8 cellular contexts compared by ENCODE assay signal in the genomic region with DNA sequence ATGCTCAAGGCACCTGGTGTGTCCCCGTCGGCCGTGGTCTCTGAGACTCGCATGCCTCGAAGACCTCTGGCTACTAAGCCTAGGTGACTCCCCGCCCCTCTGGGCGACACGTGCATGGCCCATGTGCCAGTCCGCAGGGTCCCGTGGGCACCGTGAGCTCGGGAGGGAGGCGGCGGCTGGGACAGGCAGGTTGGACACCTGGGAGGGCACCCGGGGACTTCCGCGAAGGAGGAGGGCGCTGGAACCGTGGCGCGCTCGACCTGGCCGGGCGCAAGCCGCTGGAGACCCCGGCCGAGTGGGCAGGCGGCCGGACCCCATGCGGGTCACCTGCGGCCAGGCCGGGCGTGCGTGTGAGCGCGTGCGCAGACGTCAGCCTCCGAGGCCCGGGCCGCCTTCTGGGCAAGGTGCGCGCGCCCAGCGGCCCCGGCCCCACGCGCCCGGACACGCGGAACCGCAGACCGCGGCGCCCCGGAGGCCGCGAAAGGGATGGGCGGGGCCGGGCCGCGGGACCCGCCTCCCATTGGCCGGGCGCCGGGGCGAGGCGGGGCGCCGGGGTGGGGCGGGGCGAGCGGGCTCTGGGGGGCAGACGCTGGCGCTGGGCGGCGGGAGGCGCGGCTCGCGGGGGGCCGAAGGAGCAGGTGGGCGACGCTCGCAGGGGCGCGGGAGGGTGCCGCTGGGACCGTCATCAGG. TPM values are rescaled to one million over a fixed set of nuclear protein-coding genes. Genes with fewer than 3 reads are reported as not detected.
DNase-seq lines count a peak whose midpoint lies in the region; ATAC-seq and TF ChIP-seq lines count a peak whose summit lies in the region.

No MANE protein-coding gene starts in this region.

- H2AFZ ChIP-seq in PC-3 (ENCODE audit: low read length) (peak overlapping the region; percentile 84), neuronal stem cell (ENCODE audit: low read length) (peak overlapping the region; percentile 94)

- H2BK120ac ChIP-seq in neuronal stem cell (ENCODE audit: low read depth, low read length): no peak overlapping the region

- H3K9me2 ChIP-seq in PC-3 (replicated peaks; ENCODE audit: low read length): no peaks in the 10 kb centered on the region

- H3K27ac ChIP-seq in AG04450 (ENCODE audit: low read depth, low read length) (no peak overlapping the region), PC-3 (ENCODE audit: low read length) (no peak overlapping the region), neuronal stem cell (replicated peaks; ENCODE audit: low read length) (no peak overlapping the region), substantia nigra (ENCODE audit: low read depth, low read length, poor library complexity, severe bottlenecking) (peak overlapping the region; percentile 63)

- H3K9ac ChIP-seq in PC-3 (ENCODE audit: low read length) (no peak overlapping the region), neuronal stem cell (ENCODE audit: low read depth, low read length, poor library complexity) (peak overlapping the region; percentile 74)

- no peak overlapping the region for H2AK5ac ChIP-seq in neuronal stem cell (ENCODE audit: low read depth, low read length)

- POLR2A ChIA-PET in AG04450 (lab: Yijun Ruan, JAX) (no interaction called here), PC-3 (lab: Charles Lee; ENCODE audit: unreplicated experiment) (no interaction called here)

- BruUV-seq in PC-3 (replicated peaks; lab: Mats Ljungman, UMichigan): no TSS peak

- CTCF ChIA-PET in AG04450 (lab: Charles Lee): no interaction called here
- CTCF ChIA-PET in PC-3 (lab: Charles Lee): no interaction called here

- H4K91ac ChIP-seq in neuronal stem cell (ENCODE audit: low read depth, low read length, poor library complexity): no peak overlapping the region

- H3K23ac ChIP-seq in neuronal stem cell (ENCODE audit: low read depth, low read length, poor library complexity): peak overlapping the region; percentile 70

- H3F3A ChIP-seq in PC-3 (ENCODE audit: low read length, unreplicated experiment): no peaks in the 10 kb centered on the region

- no CpG with 5 or more reads among the region's 89 CpGs for WGBS in neuronal stem cell (ENCODE audit: extremely low coverage in 2 of 2, insufficient read length in 2 of 2, insufficient replicate concordance in 1 of 2), 2 donors

- intact Hi-C loops in PC-3 (cut with micrococcal nuclease): no loop called here

- no peak overlapping the region for H2BK5ac ChIP-seq in neuronal stem cell (ENCODE audit: low read length)

- no peaks in the 10 kb centered on the region for H3K79me2 ChIP-seq in PC-3 (ENCODE audit: low read length)

- no peak overlapping the region for H4K8ac ChIP-seq in neuronal stem cell (ENCODE audit: low read depth, low read length)

- no peaks in the 10 kb centered on the region for H3K79me1 ChIP-seq in neuronal stem cell (ENCODE audit: low read depth, low read length)

- H3K4me2 ChIP-seq in PC-3 (ENCODE audit: low read length): peak overlapping the region; percentile 91
- H3K4me2 ChIP-seq in neuronal stem cell (ENCODE audit: insufficient read depth, low read length, poor library complexity, severe bottlenecking): peak overlapping the region; percentile 95

- H3K4ac ChIP-seq in neuronal stem cell (ENCODE audit: low read length): no peak overlapping the region

- H3K9me3 ChIP-seq in AG04450 (ENCODE audit: control insufficient read depth, insufficient read depth, low read length) (no peaks in the 10 kb centered on the region; the same call in 1 of the 2 replicates), PC-3 (ENCODE audit: low read length) (no peaks in the 10 kb centered on the region), neuronal stem cell (replicated peaks in 1 of 2; ENCODE audit: control insufficient read depth in 2 of 2, insufficient read depth in 1 of 2, low read depth in 1 of 2, low read length in 2 of 2) (no peaks in the 10 kb centered on the region)

- TF ChIP-seq CTCF in AG04450 (IDR thresholded peaks at IDR 0.05; ENCODE audit: low read depth, low read length): no peak
- no peak for TF ChIP-seq CTCF in PC-3 (conservative IDR thresholded peaks at IDR 0.05; ENCODE audit: low read depth, low read length)

- no peaks in the 10 kb centered on the region for H4K20me1 ChIP-seq in PC-3 (ENCODE audit: low read length)

- peak; percentile 71 for ATAC-seq in GM19372 (IDR thresholded peaks at IDR 0.05; ENCODE audit: low read depth, unreplicated experiment)
- peak; percentile 69 for ATAC-seq in PC-3
- no peak for ATAC-seq in HG03571 (IDR thresholded peaks at IDR 0.05; ENCODE audit: unreplicated experiment)

- H3K18ac ChIP-seq in neuronal stem cell (ENCODE audit: low read length): peak overlapping the region; percentile 69

- H2BK12ac ChIP-seq in neuronal stem cell (ENCODE audit: low read length): no peak overlapping the region

- H3K4me1 ChIP-seq in PC-3 (ENCODE audit: insufficient read depth, low read length) (no peaks in the 10 kb centered on the region; the same call in 1 of the 2 replicates), neuronal stem cell (ENCODE audit: control insufficient read depth in 2 of 2, insufficient read depth in 1 of 2, low read depth in 1 of 2, low read length in 2 of 2) (peaks cover 4 to 9% of the 10 kb centered on the region in 2 donors)

- peaks cover 39% of the 10 kb centered on the region for H3K27me3 ChIP-seq in AG04450 (ENCODE audit: control insufficient read depth, insufficient read depth, low read length)
- H3K27me3 ChIP-seq in PC-3 (ENCODE audit: low read length): no peaks in the 10 kb centered on the region
- H3K27me3 ChIP-seq in neuronal stem cell (ENCODE audit: control insufficient read depth in 3 of 3, insufficient read depth in 3 of 3, low read depth in 1 of 3, low read length in 3 of 3): peaks cover 3 to 73% (median 42%) of the 10 kb centered on the region in 3 experiments

- H3K36me3 ChIP-seq in PC-3 (ENCODE audit: low read depth, low read length) (no peaks in the 10 kb centered on the region), neuronal stem cell (replicated peaks in 1 of 2; ENCODE audit: control insufficient read depth in 2 of 2, insufficient read depth in 2 of 2, low read length in 2 of 2) (no peaks in the 10 kb centered on the region)

- H3K4me3 ChIP-seq in AG04450 (ENCODE audit: low read depth, low read length): peak overlapping the region; percentile 70
- peak overlapping the region; percentile 71 for H3K4me3 ChIP-seq in PC-3 (ENCODE audit: low read length)
- peak overlapping the region; percentile 49 to 82 for H3K4me3 ChIP-seq in neuronal stem cell (ENCODE audit: low read length in 2 of 2)

- H3K14ac ChIP-seq in neuronal stem cell (ENCODE audit: low read length): no peak overlapping the region

- H2BK15ac ChIP-seq in neuronal stem cell (ENCODE audit: low read length): peak overlapping the region; percentile 20

- no peak for DNase-seq in AG04450 (ENCODE audit: low read depth, low spot score)
- DNase-seq in PC-3: peak; percentile 45
- peak; percentile 64 for DNase-seq in activated gamma-delta T cell treated with Interleukin-2 at 50 U/mL for 16 hours
- DNase-seq in globus pallidus (ENCODE audit: low spot score): peak; percentile 57
- DNase-seq in neuronal stem cell (ENCODE audit: low spot score): peak; percentile 52
- DNase-seq in substantia nigra (lab: John Stamatoyannopoulos, UW): peak in 36 of 49 donors; percentile 13 to 95 (median 40)

RNA-seq across cellular contexts. Expression of gene RASD2, which starts 0.6 kb away (rescaled TPM):
- 0.14 and 0.41 TPM in 2 replicates for polyA plus RNA-seq in AG04450 (2011; rRNA removed)
- 0.56 and 0.97 TPM in 2 replicates for polyA minus RNA-seq in AG04450 (2011; rRNA and poly(A)+ RNA removed)
- total RNA-seq in PC-3 (2014; rRNA removed): 0.07 and 0.46 TPM in 2 replicates
- polyA plus RNA-seq in neuronal stem cell (2013, experiment 1 of 2): 0.29 TPM
- polyA plus RNA-seq in neuronal stem cell (2013, experiment 2 of 2): 0.28 TPM
